Comparison of ENCODE assay signal across 21 cellular contexts in genomic region chr5:449151-449550, GRCh38. TPM values are rescaled to one million over a fixed set of nuclear protein-coding genes. Genes with fewer than 3 reads are reported as not detected.
DNase-seq lines count a peak whose midpoint lies in the region; ATAC-seq and TF ChIP-seq lines count a peak whose summit lies in the region.
"Had no signal": no experiment of that assay in that cellular context is flagged by ENCODE, and none has a peak within 500 bp of the region (broad histone marks: within the 10 kb centered on the region; RNA-seq: fewer than 3 reads in every experiment).

No MANE protein-coding gene starts in this region.

- H3K4me3 Mint-ChIP-seq in CD4-positive, alpha-beta T cell: no peak overlapping the region

- peak overlapping the region; percentile 36 for H3K27ac Mint-ChIP-seq in CD4-positive, alpha-beta T cell

- H3K4me1 Mint-ChIP-seq in CD4-positive, alpha-beta T cell (ENCODE audit: low read depth): peaks cover 60% of the 10 kb centered on the region

- H3K9me3 ChIP-seq in CD4-positive, alpha-beta T cell (ENCODE audit: control insufficient read depth, low read length): peaks cover 18% of the 10 kb centered on the region

- intact Hi-C loops in CD4-positive, alpha-beta T cell (cut with DNase I, micrococcal nuclease): loop anchor here (5.0 to 10.0 kb wide), 3 partner anchors 163 to 234 kb away; partner anchors contain the start of genes CEP72 (in 2 of the 2), CCDC127 (in 1 of the 2) and SDHA (in 1 of the 2)
- intact Hi-C loops in left ventricle myocardium superior (cut with micrococcal nuclease): no loop called here
- intact Hi-C loops in left colon (cut with DNase I, micrococcal nuclease): no loop called here

- POLR2A ChIA-PET in CD4-positive, alpha-beta T cell (lab: Charles Lee): no interaction called here

- no peak for TF ChIP-seq CTCF in CD4-positive, alpha-beta T cell (IDR thresholded peaks at IDR 0.05)

- H3K27me3 ChIP-seq in CD4-positive, alpha-beta T cell (ENCODE audit: control insufficient read depth, insufficient read depth, low read length): no peaks in the 10 kb centered on the region

- H3K27ac ChIP-seq in CD4-positive, alpha-beta T cell (ENCODE audit: low read depth, low read length): no peak overlapping the region
- H3K27ac ChIP-seq: GM23248, SK-N-MC had no signal

- peaks cover 94% of the 10 kb centered on the region for H3K36me3 Mint-ChIP-seq in CD4-positive, alpha-beta T cell (ENCODE audit: low read depth)

- DNase-seq in SIG-M5 treated with dmso at 0.1 percent for 504 hours (lab: John Stamatoyannopoulos, UW; ENCODE audit: unreplicated experiment) (peak; percentile 21), SIG-M5 (lab: John Stamatoyannopoulos, UW) (no peak), NOMO-1 treated with dmso at 0.1 percent for 144 hours (lab: John Stamatoyannopoulos, UW; ENCODE audit: unreplicated experiment) (peak; percentile 68), mesenteric fat pad (ENCODE audit: low spot score) (peak; percentile 18), SHP77 treated with DMSO at 0.1 percent for 48 hours (lab: John Stamatoyannopoulos, UW) (no peak), left ventricle myocardium superior (no peak), left colon (no peak)
- no peak for DNase-seq in CD4-positive, alpha-beta T cell
- DNase-seq: 8988T, COR-L47, DMS 273 treated with DMSO at 0.1 percent for 48 hours, GM23248, HCEC 1CT, NCI-H1417 treated with DMSO at 0.1 percent for 48 hours, NCI-H1930, NCI-H226, NCI-H524, NCI-H82 had no signal

- CTCF ChIA-PET in CD4-positive, alpha-beta T cell (lab: Charles Lee): no interaction called here

- ATAC-seq in CD4-positive, alpha-beta T cell (ENCODE audit: poor library complexity): no peak
- ATAC-seq in left ventricle myocardium superior (no peak), left colon (no peak)
- ATAC-seq: K562, Panc1 had no signal

- H3K9me3 Mint-ChIP-seq in CD4-positive, alpha-beta T cell: peaks cover 8% of the 10 kb centered on the region

- H3K27me3 Mint-ChIP-seq in CD4-positive, alpha-beta T cell: no peaks in the 10 kb centered on the region

RNA-seq across cellular contexts. Expression of gene EXOC3, which starts 6.2 kb away (rescaled TPM):
- 10 to 100 TPM; 82.4 to 84.1 TPM for total RNA-seq in CD4-positive, alpha-beta T cell
- 58.5 TPM for total RNA-seq in mesenteric fat pad
- total RNA-seq in left ventricle myocardium superior: 49.1 TPM
- total RNA-seq in left colon: 10 to 100 TPM; 65.2 to 75.1 TPM

Comparison
In these comparisons a context has a peak if more than half of its experiments do, and no peak if none do; other contexts are left out.
1. DNase-seq: peak in SIG-M5 treated with dmso at 0.1 percent for 504 hours (single experiment), NOMO-1 treated with dmso at 0.1 percent for 144 hours (single experiment) and mesenteric fat pad (single experiment); none in SIG-M5 (single experiment), CD4-positive, alpha-beta T cell (0 of 10), SHP77 treated with DMSO at 0.1 percent for 48 hours (single experiment), left ventricle myocardium superior (single experiment) and left colon (0 of 2).
2. intact Hi-C loops: an anchor here in CD4-positive, alpha-beta T cell (5.0 to 10.0 kb wide); none called in left ventricle myocardium superior and left colon.